18 cellular contexts compared by ENCODE assay signal in the genomic region with DNA sequence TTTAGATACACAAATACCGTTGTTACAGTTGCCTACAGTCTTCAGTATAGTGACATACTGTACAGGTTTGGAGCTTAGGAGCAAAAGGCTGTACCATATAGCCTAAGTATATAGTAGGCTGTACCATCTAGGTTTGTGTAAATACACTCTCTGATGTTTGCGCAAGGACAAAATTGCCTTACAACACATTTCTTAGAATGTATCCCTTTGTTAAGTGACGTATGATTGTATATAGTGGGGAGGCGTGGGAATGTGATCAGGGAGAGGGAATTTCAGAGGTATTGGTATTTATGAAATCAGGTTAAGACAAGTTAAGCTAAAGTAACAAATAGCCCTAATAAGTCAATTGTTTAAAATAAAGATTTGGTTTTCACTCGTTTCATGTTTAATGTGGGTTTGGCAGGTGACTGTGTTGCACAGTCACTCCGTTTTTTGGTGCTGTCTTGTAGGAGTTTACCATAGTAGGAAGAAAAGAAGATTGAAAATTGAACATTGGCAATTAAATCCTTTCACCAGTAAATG.
"Had no signal": no experiment of that assay in that cellular context is flagged by ENCODE, and none has a peak within 500 bp of the region (broad histone marks: within the 10 kb centered on the region; RNA-seq: fewer than 3 reads in every experiment).

No MANE protein-coding gene starts in this region.

- H3K27me3 ChIP-seq: dorsolateral prefrontal cortex, gastrocnemius medialis, testis, tibial nerve had no signal

- H3K27me3 Mint-ChIP-seq: memory B cell; stimulated activated naive CD8-positive, alpha-beta T cell treated with anti-CD3 and anti-CD28 coated beads, Interleukin-15, amount 100 ng/mL, for 72 hours had no signal

- DNase-seq: cortex of kidney; dorsolateral prefrontal cortex; effector CD8-positive, alpha-beta T cell; gastrocnemius medialis; left ventricle myocardium inferior; lower lobe of right lung; nephron progenitor cell; psoas muscle; retina; stimulated activated CD4-positive, alpha-beta T cell treated with anti-CD3 and anti-CD28 coated beads, Interleukin-2, amount 100 ng/mL, for 24 hours; stimulated activated CD4-positive, alpha-beta T cell treated with anti-CD3 and anti-CD28 coated beads, Interleukin-4, amount 100 ng/mL, for 4 hours; stimulated activated naive B cell treated with anti-CD40 and anti-IgM and Interleukin-4, amounts not matched to agents 10 μg/mL and 1 μg/mL and 100 μg/mL, for 72 hours; stimulated activated naive CD8-positive, alpha-beta T cell treated with anti-CD3 and anti-CD28 coated beads, Interleukin-15, amount 100 ng/mL, for 72 hours had no signal

- H3K27ac Mint-ChIP-seq: memory B cell; mesothelial cell of epicardium; nephron progenitor cell; stimulated activated naive B cell treated with anti-CD40 and anti-IgM and Interleukin-4, amounts not matched to agents 10 μg/mL and 1 μg/mL and 100 μg/mL, for 72 hours; stimulated activated naive CD8-positive, alpha-beta T cell treated with anti-CD3 and anti-CD28 coated beads, Interleukin-15, amount 100 ng/mL, for 72 hours had no signal

- H3K9me3 Mint-ChIP-seq: memory B cell; mesothelial cell of epicardium; nephron progenitor cell; stimulated activated naive B cell treated with anti-CD40 and anti-IgM and Interleukin-4, amounts not matched to agents 10 μg/mL and 1 μg/mL and 100 μg/mL, for 72 hours; stimulated activated naive CD8-positive, alpha-beta T cell treated with anti-CD3 and anti-CD28 coated beads, Interleukin-15, amount 100 ng/mL, for 72 hours had no signal

- H3K27ac ChIP-seq: dorsolateral prefrontal cortex, gastrocnemius medialis, lower lobe of right lung, psoas muscle, testis, tibial nerve had no signal

- H3K4me3 ChIP-seq: gastrocnemius medialis, left ventricle myocardium inferior, lower lobe of right lung, psoas muscle, testis, tibial nerve had no signal

- ATAC-seq: gastrocnemius medialis; lower lobe of right lung; psoas muscle; sciatic nerve; stimulated activated naive B cell treated with anti-CD40 and anti-IgM and Interleukin-4, amounts not matched to agents 10 μg/mL and 1 μg/mL and 100 μg/mL, for 72 hours; stimulated activated naive CD8-positive, alpha-beta T cell treated with anti-CD3 and anti-CD28 coated beads, Interleukin-15, amount 100 ng/mL, for 72 hours had no signal

- H3K9me3 ChIP-seq: gastrocnemius medialis, left ventricle myocardium inferior, lower lobe of right lung, psoas muscle, testis, tibial nerve had no signal

- H3K4me3 Mint-ChIP-seq: memory B cell; mesothelial cell of epicardium; nephron progenitor cell; stimulated activated naive B cell treated with anti-CD40 and anti-IgM and Interleukin-4, amounts not matched to agents 10 μg/mL and 1 μg/mL and 100 μg/mL, for 72 hours; stimulated activated naive CD8-positive, alpha-beta T cell treated with anti-CD3 and anti-CD28 coated beads, Interleukin-15, amount 100 ng/mL, for 72 hours had no signal
